In genomic region chr6:2986722-2987196, GRCh38 we compare ENCODE assay signal across 8 cellular contexts. TPM values are rescaled to one million over a fixed set of nuclear protein-coding genes. Genes with fewer than 3 reads are reported as not detected.
DNase-seq lines count a peak whose midpoint lies in the region; ATAC-seq lines count a peak whose summit lies in the region.

No MANE protein-coding gene starts in this region.

- peak overlapping the region; percentile 28 for H3K27ac ChIP-seq in urinary bladder (ENCODE audit: low read depth)

- ATAC-seq in activated naive CD8-positive, alpha-beta T cell treated with anti-CD3 and anti-CD28 coated beads, Interleukin-2, amount 50 U/mL, for 24 hours, result no peak
- no peak for ATAC-seq in GM18519 (IDR thresholded peaks at IDR 0.05; ENCODE audit: low FRiP score, unreplicated experiment)

- H3K27ac Mint-ChIP-seq in activated naive CD8-positive, alpha-beta T cell, result no peak overlapping the region
- H3K27ac Mint-ChIP-seq in activated naive CD8-positive, alpha-beta T cell treated with anti-CD3 and anti-CD28 coated beads, Interleukin-2, amount 50 U/mL, for 24 hours, result no peak overlapping the region
- no peak overlapping the region for H3K27ac Mint-ChIP-seq in activated T-helper 2 cell treated with anti-CD3 and anti-CD28 coated beads, Interferon-gamma antibody, Interleukin-2, Interleukin-4, amounts not matched to agents 10 μg/mL and 5 μg/mL and 100 μg/mL, durations not matched to agents 14 hours and 24 hours and 36 hours

- H3K9me3 Mint-ChIP-seq in activated naive CD8-positive, alpha-beta T cell (ENCODE audit: low read depth), result no peaks in the 10 kb centered on the region
- H3K9me3 Mint-ChIP-seq in activated naive CD8-positive, alpha-beta T cell treated with anti-CD3 and anti-CD28 coated beads, Interleukin-2, amount 50 U/mL, for 24 hours, result no peaks in the 10 kb centered on the region
- H3K9me3 Mint-ChIP-seq in activated T-helper 2 cell treated with anti-CD3 and anti-CD28 coated beads, Interferon-gamma antibody, Interleukin-2, Interleukin-4, amounts not matched to agents 10 μg/mL and 5 μg/mL and 100 μg/mL, durations not matched to agents 14 hours and 24 hours and 36 hours, result no peaks in the 10 kb centered on the region

- no peaks in the 10 kb centered on the region for H3K4me1 ChIP-seq in urinary bladder (ENCODE audit: insufficient read depth)

- DNase-seq in activated naive CD8-positive, alpha-beta T cell treated with anti-CD3 and anti-CD28 coated beads, Interleukin-2, amount 50 U/mL, for 24 hours, result no peak
- peak; percentile 75 for DNase-seq in astrocyte of the hippocampus (ENCODE audit: low read depth, low spot score)
- peak; percentile 49 for DNase-seq in kidney tubule cell (ENCODE audit: low spot score)
- DNase-seq in stimulated activated naive CD4-positive, alpha-beta T cell (lab: John Stamatoyannopoulos, UW), result no peak
- DNase-seq in activated T-helper 2 cell treated with anti-CD3 and anti-CD28 coated beads, Interferon-gamma antibody, Interleukin-2, Interleukin-4, amounts not matched to agents 10 μg/mL and 5 μg/mL and 100 μg/mL, durations not matched to agents 14 hours and 24 hours and 36 hours (ENCODE audit: low spot score), result no peak

- no peaks in the 10 kb centered on the region for H3K36me3 ChIP-seq in urinary bladder (ENCODE audit: insufficient read depth)

- intact Hi-C loops in activated T-helper 2 cell treated with anti-CD3 and anti-CD28 coated beads, Interferon-gamma antibody, Interleukin-2, Interleukin-4, amounts not matched to agents 10 μg/mL and 5 μg/mL and 100 μg/mL, durations not matched to agents 14 hours and 24 hours and 36 hours (cut with micrococcal nuclease), result no loop called here

- H3K4me3 Mint-ChIP-seq in activated naive CD8-positive, alpha-beta T cell, result peak overlapping the region; percentile 30
- no peak overlapping the region for H3K4me3 Mint-ChIP-seq in activated naive CD8-positive, alpha-beta T cell treated with anti-CD3 and anti-CD28 coated beads, Interleukin-2, amount 50 U/mL, for 24 hours
- H3K4me3 Mint-ChIP-seq in activated T-helper 2 cell treated with anti-CD3 and anti-CD28 coated beads, Interferon-gamma antibody, Interleukin-2, Interleukin-4, amounts not matched to agents 10 μg/mL and 5 μg/mL and 100 μg/mL, durations not matched to agents 14 hours and 24 hours and 36 hours (ENCODE audit: low read depth), result no peak overlapping the region

- peaks cover 29% of the 10 kb centered on the region for H3K4me1 Mint-ChIP-seq in activated naive CD8-positive, alpha-beta T cell (ENCODE audit: low read depth)
- H3K4me1 Mint-ChIP-seq in activated naive CD8-positive, alpha-beta T cell treated with anti-CD3 and anti-CD28 coated beads, Interleukin-2, amount 50 U/mL, for 24 hours, result peaks cover 30% of the 10 kb centered on the region
- peaks cover 21% of the 10 kb centered on the region for H3K4me1 Mint-ChIP-seq in activated T-helper 2 cell treated with anti-CD3 and anti-CD28 coated beads, Interferon-gamma antibody, Interleukin-2, Interleukin-4, amounts not matched to agents 10 μg/mL and 5 μg/mL and 100 μg/mL, durations not matched to agents 14 hours and 24 hours and 36 hours (ENCODE audit: low read depth)

- no peaks in the 10 kb centered on the region for H3K36me3 Mint-ChIP-seq in activated naive CD8-positive, alpha-beta T cell
- H3K36me3 Mint-ChIP-seq in activated naive CD8-positive, alpha-beta T cell treated with anti-CD3 and anti-CD28 coated beads, Interleukin-2, amount 50 U/mL, for 24 hours (ENCODE audit: low read depth), result peaks cover 2% of the 10 kb centered on the region
- H3K36me3 Mint-ChIP-seq in activated T-helper 2 cell treated with anti-CD3 and anti-CD28 coated beads, Interferon-gamma antibody, Interleukin-2, Interleukin-4, amounts not matched to agents 10 μg/mL and 5 μg/mL and 100 μg/mL, durations not matched to agents 14 hours and 24 hours and 36 hours (ENCODE audit: low read depth), result no peaks in the 10 kb centered on the region

- H3K4me3 ChIP-seq in urinary bladder (ENCODE audit: low read depth, low read length), result no peak overlapping the region

- WGBS in urinary bladder, result 15% methylated on average over 3 of the region's 3 CpGs

- H3K27me3 Mint-ChIP-seq in activated naive CD8-positive, alpha-beta T cell, result no peaks in the 10 kb centered on the region
- peaks cover 2% of the 10 kb centered on the region for H3K27me3 Mint-ChIP-seq in activated naive CD8-positive, alpha-beta T cell treated with anti-CD3 and anti-CD28 coated beads, Interleukin-2, amount 50 U/mL, for 24 hours
- H3K27me3 Mint-ChIP-seq in activated T-helper 2 cell treated with anti-CD3 and anti-CD28 coated beads, Interferon-gamma antibody, Interleukin-2, Interleukin-4, amounts not matched to agents 10 μg/mL and 5 μg/mL and 100 μg/mL, durations not matched to agents 14 hours and 24 hours and 36 hours (ENCODE audit: low read depth), result peaks cover 14% of the 10 kb centered on the region

RNA-seq across cellular contexts. Expression of gene NQO2, which starts 12.9 kb away (rescaled TPM):
- total RNA-seq in urinary bladder, result 8.7 TPM
- polyA plus RNA-seq in urinary bladder, result 25.5 TPM
- 42.5 and 45.6 TPM in 2 replicates for total RNA-seq in activated T-helper 2 cell treated with anti-CD3 and anti-CD28 coated beads, Interferon-gamma antibody, Interleukin-2, Interleukin-4, amounts not matched to agents 10 μg/mL and 5 μg/mL and 100 μg/mL, durations not matched to agents 14 hours and 24 hours and 36 hours

RNA-seq across cellular contexts. Expression of gene SERPINB6, which starts 15.4 kb away (rescaled TPM):
- 58.8 TPM for total RNA-seq in urinary bladder
- polyA plus RNA-seq in urinary bladder, result 130 TPM
- total RNA-seq in activated T-helper 2 cell treated with anti-CD3 and anti-CD28 coated beads, Interferon-gamma antibody, Interleukin-2, Interleukin-4, amounts not matched to agents 10 μg/mL and 5 μg/mL and 100 μg/mL, durations not matched to agents 14 hours and 24 hours and 36 hours, result 72.0 and 73.0 TPM in 2 replicates

Comparison
In these comparisons a context has a peak if more than half of its experiments do, and no peak if none do; other contexts are left out.
1. DNase-seq: peak in astrocyte of the hippocampus (single experiment) and kidney tubule cell (single experiment); none in activated naive CD8-positive, alpha-beta T cell treated with anti-CD3 and anti-CD28 coated beads, Interleukin-2, amount 50 U/mL, for 24 hours (single experiment), stimulated activated naive CD4-positive, alpha-beta T cell (0 of 6) and activated T-helper 2 cell treated with anti-CD3 and anti-CD28 coated beads, Interferon-gamma antibody, Interleukin-2, Interleukin-4, amounts not matched to agents 10 μg/mL and 5 μg/mL and 100 μg/mL, durations not matched to agents 14 hours and 24 hours and 36 hours (single experiment).